11 cellular contexts compared by ENCODE assay signal in the genomic region with DNA sequence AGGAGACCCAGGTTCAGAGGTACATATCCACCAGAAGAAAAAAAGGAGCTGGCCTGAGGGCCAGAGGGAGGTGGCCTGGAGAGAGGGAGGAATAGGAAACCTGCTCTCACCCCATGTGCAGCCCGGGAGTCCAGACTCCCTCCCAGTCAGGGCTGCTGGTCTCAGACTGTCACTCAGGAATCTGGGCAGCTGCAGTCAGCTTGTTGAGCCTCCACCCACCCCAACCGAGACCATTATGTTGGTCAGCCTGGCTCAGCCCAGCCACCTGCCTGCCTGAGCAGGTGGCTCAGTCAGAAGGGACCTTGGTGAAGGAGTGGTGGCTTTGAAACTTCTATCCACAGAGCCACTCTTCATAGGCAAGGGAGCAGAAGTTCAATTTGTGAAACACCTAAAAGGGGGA. TPM values are rescaled to one million over a fixed set of nuclear protein-coding genes. Genes with fewer than 3 reads are reported as not detected.
DNase-seq lines count a peak whose midpoint lies in the region; ATAC-seq and TF ChIP-seq lines count a peak whose summit lies in the region.
"Had no signal": no experiment of that assay in that cellular context is flagged by ENCODE, and none has a peak within 500 bp of the region (broad histone marks: within the 10 kb centered on the region; RNA-seq: fewer than 3 reads in every experiment).

No MANE protein-coding gene starts in this region.

- no peaks in the 10 kb centered on the region for H3K36me3 Mint-ChIP-seq in activated T-cell treated with anti-CD3 and anti-CD28 coated beads, Interleukin-2, amount 50 U/mL, for 24 hours (ENCODE audit: low read depth)

- no peaks in the 10 kb centered on the region for H3K27me3 Mint-ChIP-seq in activated T-cell treated with anti-CD3 and anti-CD28 coated beads, Interleukin-2, amount 50 U/mL, for 24 hours

- 0 out of 2 replicates have a peak, but pooled peaks have one; percentile 1 for TF ChIP-seq RAD21 in Ishikawa (IDR thresholded peaks at IDR 0.05; ENCODE audit: low read depth)

- TF ChIP-seq EP300 in Ishikawa (IDR thresholded peaks at IDR 0.05; ENCODE audit: borderline replicate concordance), result no peak; the same call in 1 of the 2 replicates

- no peak overlapping the region for H3K27ac Mint-ChIP-seq in activated T-cell treated with anti-CD3 and anti-CD28 coated beads, Interleukin-2, amount 50 U/mL, for 24 hours
- H3K27ac Mint-ChIP-seq: activated CD4-positive, alpha-beta T cell treated with anti-CD3 and anti-CD28 coated beads, Interleukin-2, amount 10 ng/mL, durations not matched to agents 7 days and 5 days; activated T-helper 17 cell treated with anti-CD3 and anti-CD28 coated beads, Interleukin-2, amount 50 U/mL, for 72 hours; T-helper 1 cell treated with Interleukin-12 subunit alpha and Interleukin-12 subunit beta and Interleukin-4 antibody, amounts not matched to agents 30 μg/mL and 1 μg/mL, for 36 hours had no signal

- TF ChIP-seq CTCF in omental fat pad (IDR thresholded peaks at IDR 0.05), result no peak

- no peak for ATAC-seq in omental fat pad (ENCODE audit: low FRiP score)
- ATAC-seq: activated T-helper 17 cell treated with anti-CD3 and anti-CD28 coated beads, Interleukin-2, amount 50 U/mL, for 72 hours; left cardiac atrium had no signal

- H3K9me3 Mint-ChIP-seq in activated T-cell treated with anti-CD3 and anti-CD28 coated beads, Interleukin-2, amount 50 U/mL, for 24 hours, result no peaks in the 10 kb centered on the region
- H3K9me3 Mint-ChIP-seq: activated CD4-positive, alpha-beta T cell treated with anti-CD3 and anti-CD28 coated beads, Interleukin-2, amount 10 ng/mL, durations not matched to agents 7 days and 5 days; activated T-helper 17 cell treated with anti-CD3 and anti-CD28 coated beads, Interleukin-2, amount 50 U/mL, for 72 hours; T-helper 1 cell treated with Interleukin-12 subunit alpha and Interleukin-12 subunit beta and Interleukin-4 antibody, amounts not matched to agents 30 μg/mL and 1 μg/mL, for 36 hours had no signal

- DNase-seq in NCI-H510A treated with DMSO at 0.1 percent for 48 hours (lab: John Stamatoyannopoulos, UW), result peak; percentile 79
- DNase-seq in dermis blood vessel endothelial cell, result peak; percentile 20
- DNase-seq in renal cortical epithelial cell (ENCODE audit: low read depth), result peak; percentile 45
- no peak for DNase-seq in activated T-cell treated with anti-CD3 and anti-CD28 coated beads, Interleukin-2, amount 50 U/mL, for 24 hours
- no peak for DNase-seq in omental fat pad (ENCODE audit: low spot score)
- no peak for DNase-seq in activated naive CD4-positive, alpha-beta T cell treated with Interleukin-2 at 50 U/mL for 16 hours
- DNase-seq: activated CD4-positive, alpha-beta T cell treated with anti-CD3 and anti-CD28 coated beads, Interleukin-2, amount 10 ng/mL, durations not matched to agents 7 days and 5 days; left cardiac atrium had no signal

- H3K4me1 Mint-ChIP-seq in activated T-cell treated with anti-CD3 and anti-CD28 coated beads, Interleukin-2, amount 50 U/mL, for 24 hours (ENCODE audit: low read depth), result peaks cover 5% of the 10 kb centered on the region
- H3K4me1 Mint-ChIP-seq: activated T-helper 17 cell treated with anti-CD3 and anti-CD28 coated beads, Interleukin-2, amount 50 U/mL, for 72 hours had no signal

- H3K4me3 Mint-ChIP-seq in activated T-cell treated with anti-CD3 and anti-CD28 coated beads, Interleukin-2, amount 50 U/mL, for 24 hours, result no peak overlapping the region
- H3K4me3 Mint-ChIP-seq: activated CD4-positive, alpha-beta T cell treated with anti-CD3 and anti-CD28 coated beads, Interleukin-2, amount 10 ng/mL, durations not matched to agents 7 days and 5 days; activated T-helper 17 cell treated with anti-CD3 and anti-CD28 coated beads, Interleukin-2, amount 50 U/mL, for 72 hours; T-helper 1 cell treated with Interleukin-12 subunit alpha and Interleukin-12 subunit beta and Interleukin-4 antibody, amounts not matched to agents 30 μg/mL and 1 μg/mL, for 36 hours had no signal

TF ChIP-seq in Ishikawa, 13 proteins besides CTCF, POLR2A, EP300 and RAD21:
- TF ChIP-seq EGR1 (IDR thresholded peaks at IDR 0.05) (no peak), TCF12 (IDR thresholded peaks at IDR 0.05; ENCODE audit: low read depth) (peak; percentile 34; the same call in 1 of the 2 replicates), FOXM1 (IDR thresholded peaks at IDR 0.05; ENCODE audit: borderline replicate concordance, low read depth) (no peak)
- TF ChIP-seq, protein P1, sequence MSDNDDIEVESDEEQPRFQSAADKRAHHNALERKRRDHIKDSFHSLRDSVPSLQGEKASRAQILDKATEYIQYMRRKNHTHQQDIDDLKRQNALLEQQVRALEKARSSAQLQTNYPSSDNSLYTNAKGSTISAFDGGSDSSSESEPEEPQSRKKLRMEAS (IDR thresholded peaks at IDR 0.05), result peak; percentile 26; the same call in 1 of the 2 replicates

RNA-seq across cellular contexts. Expression of a gene that starts 53.3 kb away (rescaled TPM):
- total RNA-seq in dermis blood vessel endothelial cell (16.0 and 21.1 TPM in 2 replicates), renal cortical epithelial cell (20.3 and 47.7 TPM in 2 replicates), omental fat pad (10 to 100 TPM; 27.4 to 55.5 (median 46.0) TPM)

Comparison
In these comparisons a context has a peak if more than half of its experiments do, and no peak if none do; other contexts are left out.
1. DNase-seq: peak in NCI-H510A treated with DMSO at 0.1 percent for 48 hours (single experiment), dermis blood vessel endothelial cell (single experiment) and renal cortical epithelial cell (single experiment); none in activated T-cell treated with anti-CD3 and anti-CD28 coated beads, Interleukin-2, amount 50 U/mL, for 24 hours (single experiment), omental fat pad (single experiment) and activated naive CD4-positive, alpha-beta T cell treated with Interleukin-2 at 50 U/mL for 16 hours (single experiment).